7 cellular contexts compared by ENCODE assay signal in genomic region chr20:52379723-52380336, GRCh38.
DNase-seq lines count a peak whose midpoint lies in the region; ATAC-seq, FAIRE-seq and TF ChIP-seq lines count a peak whose summit lies in the region.

No MANE protein-coding gene starts in this region.

- no peak overlapping the region for H4K91ac ChIP-seq in trophoblast cell (ENCODE audit: low read depth, low read length)

- no peaks in the 10 kb centered on the region for H3K9me3 ChIP-seq in Karpas-422 (ENCODE audit: low read length)
- H3K9me3 ChIP-seq in trophoblast cell (ENCODE audit: insufficient read depth, low read depth, low read length), result no peaks in the 10 kb centered on the region

- H3K36me3 ChIP-seq in Karpas-422 (ENCODE audit: insufficient read depth, low read length) (no peaks in the 10 kb centered on the region), trophoblast cell (ENCODE audit: control insufficient read depth in 1 of 2, insufficient read depth in 2 of 2, low read length in 2 of 2) (no peaks in the 10 kb centered on the region)

- FAIRE-seq in G401.6 (lab: Jason Lieb, UNC), result peak; percentile 61

- H3K18ac ChIP-seq in trophoblast cell (ENCODE audit: low read length), result no peak overlapping the region

- no peaks in the 10 kb centered on the region for H3K79me1 ChIP-seq in trophoblast cell (ENCODE audit: low read length)

- no peaks in the 10 kb centered on the region; the same call in 1 of the 2 replicates for H3K9me2 ChIP-seq in Karpas-422 (replicated peaks; ENCODE audit: insufficient read depth, low read length)

- no CpG with 5 or more reads among the region's 7 CpGs for WGBS in trophoblast cell (ENCODE audit: extremely low coverage, insufficient coverage, insufficient read length)

- no peak overlapping the region for H3K4me3 ChIP-seq in Karpas-422 (ENCODE audit: low read length)
- no peak overlapping the region for H3K4me3 ChIP-seq in foreskin fibroblast (ENCODE audit: low read depth in 1 of 2, low read length in 2 of 2)
- H3K4me3 ChIP-seq in trophoblast cell (ENCODE audit: low read depth, low read length), result no peak overlapping the region

- peak; percentile 97 for TF ChIP-seq CTCF in foreskin fibroblast (IDR thresholded peaks at IDR 0.05; ENCODE audit: low read depth, low read length)

- H3K79me2 ChIP-seq in Karpas-422 (ENCODE audit: low read length) (no peaks in the 10 kb centered on the region), trophoblast cell (ENCODE audit: control insufficient read depth, insufficient read depth, low read length, poor library complexity) (no peaks in the 10 kb centered on the region)

- H2BK120ac ChIP-seq in trophoblast cell (ENCODE audit: insufficient read depth, low read length, poor library complexity), result no peak overlapping the region

- H3K14ac ChIP-seq in trophoblast cell (ENCODE audit: low read length), result no peak overlapping the region

- H2BK12ac ChIP-seq in trophoblast cell (ENCODE audit: low read length), result no peak overlapping the region

- H2AK5ac ChIP-seq in trophoblast cell (ENCODE audit: low read length), result no peak overlapping the region

- no peak overlapping the region for H4K8ac ChIP-seq in trophoblast cell (ENCODE audit: low read depth, low read length)

- H3K4ac ChIP-seq in trophoblast cell (ENCODE audit: low read depth, low read length), result no peak overlapping the region

- H2AFZ ChIP-seq in Karpas-422 (ENCODE audit: low read length) (no peak overlapping the region), trophoblast cell (ENCODE audit: insufficient read depth, low read length, poor library complexity) (no peak overlapping the region)

- ATAC-seq in GM21526 (IDR thresholded peaks at IDR 0.05; ENCODE audit: low FRiP score, unreplicated experiment) (no peak), GM18870 (IDR thresholded peaks at IDR 0.05; ENCODE audit: unreplicated experiment) (no peak)

- no peak overlapping the region for H3K23ac ChIP-seq in trophoblast cell (ENCODE audit: low read length)

- no peak overlapping the region for H2BK5ac ChIP-seq in trophoblast cell (ENCODE audit: low read depth, low read length, poor library complexity)

- DNase-seq in Karpas-422 (peak; percentile 62), foreskin fibroblast (peak in 1 of 2 donors; percentile 17), trophoblast cell (peak; percentile 27 to 68)
- DNase-seq in activated CD8-positive, alpha-beta memory T cell treated with anti-CD3 and anti-CD28 coated beads for 4 hours (ENCODE audit: low read depth in 2 of 2), result peak; percentile 2 to 5

- H3K9ac ChIP-seq in Karpas-422 (ENCODE audit: low read length), result no peak overlapping the region
- no peak overlapping the region for H3K9ac ChIP-seq in trophoblast cell (ENCODE audit: low read length)

- no peak overlapping the region for H4K12ac ChIP-seq in trophoblast cell (ENCODE audit: low read depth, low read length)

- H3K4me1 ChIP-seq in Karpas-422 (ENCODE audit: low read length), result no peaks in the 10 kb centered on the region
- H3K4me1 ChIP-seq in trophoblast cell (ENCODE audit: control insufficient read depth in 1 of 2, insufficient read depth in 2 of 2, low read length in 2 of 2), result no peaks in the 10 kb centered on the region

- no peak overlapping the region for H3K27ac ChIP-seq in Karpas-422 (ENCODE audit: low read length)
- H3K27ac ChIP-seq in trophoblast cell (ENCODE audit: low read depth, low read length), result no peak overlapping the region

- H4K20me1 ChIP-seq in Karpas-422 (ENCODE audit: insufficient read depth, low read depth, low read length), result no peaks in the 10 kb centered on the region

- H3K27me3 ChIP-seq in Karpas-422 (ENCODE audit: low read length) (no peaks in the 10 kb centered on the region), trophoblast cell (ENCODE audit: insufficient read depth, low read length) (no peaks in the 10 kb centered on the region)

- H3K4me2 ChIP-seq in Karpas-422 (ENCODE audit: low read depth, low read length, poor library complexity, severe bottlenecking) (no peak overlapping the region), trophoblast cell (ENCODE audit: low read length) (no peak overlapping the region)
